ENCODE assay signal across 1 cellular context in the genomic region with DNA sequence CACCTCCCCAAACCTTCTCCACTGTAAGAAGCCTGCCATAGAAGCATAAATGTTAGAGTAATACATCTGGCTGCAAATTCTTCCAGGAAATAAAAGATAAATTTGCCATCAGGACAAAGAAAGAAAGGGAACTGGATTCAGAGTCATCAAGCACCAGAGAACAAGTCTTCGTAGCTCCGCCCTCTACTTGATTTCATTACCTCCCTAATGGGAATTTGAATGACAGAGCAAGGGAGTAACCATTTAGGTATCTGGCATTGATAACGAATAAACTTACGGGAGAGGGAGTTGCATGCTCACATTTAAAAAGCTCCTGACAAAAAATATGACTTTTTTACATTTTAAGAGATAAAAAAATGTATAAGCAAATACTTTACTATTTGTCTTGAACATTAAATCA.
TF ChIP-seq lines count a peak whose summit lies in the region.

No MANE protein-coding gene starts in this region.

TF ChIP-seq in WTC11, 78 proteins besides CTCF, POLR2A, EP300 and RAD21 (continued from another document):
- TF ChIP-seq, protein P1, sequence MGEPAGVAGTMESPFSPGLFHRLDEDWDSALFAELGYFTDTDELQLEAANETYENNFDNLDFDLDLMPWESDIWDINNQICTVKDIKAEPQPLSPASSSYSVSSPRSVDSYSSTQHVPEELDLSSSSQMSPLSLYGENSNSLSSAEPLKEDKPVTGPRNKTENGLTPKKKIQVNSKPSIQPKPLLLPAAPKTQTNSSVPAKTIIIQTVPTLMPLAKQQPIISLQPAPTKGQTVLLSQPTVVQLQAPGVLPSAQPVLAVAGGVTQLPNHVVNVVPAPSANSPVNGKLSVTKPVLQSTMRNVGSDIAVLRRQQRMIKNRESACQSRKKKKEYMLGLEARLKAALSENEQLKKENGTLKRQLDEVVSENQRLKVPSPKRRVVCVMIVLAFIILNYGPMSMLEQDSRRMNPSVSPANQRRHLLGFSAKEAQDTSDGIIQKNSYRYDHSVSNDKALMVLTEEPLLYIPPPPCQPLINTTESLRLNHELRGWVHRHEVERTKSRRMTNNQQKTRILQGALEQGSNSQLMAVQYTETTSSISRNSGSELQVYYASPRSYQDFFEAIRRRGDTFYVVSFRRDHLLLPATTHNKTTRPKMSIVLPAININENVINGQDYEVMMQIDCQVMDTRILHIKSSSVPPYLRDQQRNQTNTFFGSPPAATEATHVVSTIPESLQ (CRISPR knock-in tag; IDR thresholded peaks at IDR 0.05): no peak
- no peak for TF ChIP-seq HMGA2 (CRISPR knock-in tag; IDR thresholded peaks at IDR 0.05)
- no peak for TF ChIP-seq GTF2I (CRISPR knock-in tag; conservative IDR thresholded peaks at IDR 0.05)
